In genomic region chr20:731891-732560, GRCh38 we compare ENCODE assay signal across 25 cellular contexts. TPM values are rescaled to one million over a fixed set of nuclear protein-coding genes. Genes with fewer than 3 reads are reported as not detected.
"Had no signal": no experiment of that assay in that cellular context is flagged by ENCODE, and none has a peak within 500 bp of the region (broad histone marks: within the 10 kb centered on the region; RNA-seq: fewer than 3 reads in every experiment).

No MANE protein-coding gene starts in this region.

- H3K4me2 ChIP-seq: hepatocyte had no signal

- H3K4me3 ChIP-seq: dorsolateral prefrontal cortex, hepatocyte, mucosa of descending colon, right atrium auricular region, tibial artery had no signal

- FAIRE-seq: islet of Langerhans, small intestine, urothelium cell line had no signal

- H3K9me3 ChIP-seq: mucosa of descending colon, right atrium auricular region, tibial artery had no signal

- H2AFZ ChIP-seq: hepatocyte had no signal

- H3K4me1 ChIP-seq: foreskin keratinocyte had no signal

- DNase-seq: cortex of kidney; effector CD8-positive, alpha-beta T cell; kidney glomerular epithelial cell; mammary epithelial cell; mucosa of descending colon; naive thymus-derived CD8-positive, alpha-beta T cell; posterior cingulate gyrus; small intestine; stimulated activated CD4-positive, alpha-beta T cell treated with anti-CD3 and anti-CD28 coated beads, Interleukin-4, amount 100 ng/mL, for 1 hour; stimulated activated CD8-positive, alpha-beta memory T cell treated with anti-CD3 and anti-CD28 coated beads, Interleukin-4, amount 100 ng/mL, for 48 hours; stimulated activated naive CD8-positive, alpha-beta T cell treated with anti-CD3 and anti-CD28 coated beads, Interleukin-15, Interleukin-2, amounts not matched to agents 100 U/mL and 50 U/mL, for 24 hours; tibial artery had no signal

- H3K79me2 ChIP-seq: hepatocyte had no signal

- H3K36me3 ChIP-seq: right atrium auricular region, tibial artery had no signal

- H3K27ac ChIP-seq: dorsolateral prefrontal cortex, foreskin keratinocyte, hepatocyte, right atrium auricular region, tibial artery had no signal

RNA-seq across cellular contexts. Expression of gene SLC52A3, which starts 36.3 kb away (rescaled TPM):
- total RNA-seq: chondrocyte, mammary epithelial cell, osteocyte had no signal
- polyA plus RNA-seq: neural cell had no signal

RNA-seq across cellular contexts. Expression of gene SCRT2, which starts 56.4 kb away (rescaled TPM):
- total RNA-seq: cardiac septum; chondrocyte; foreskin keratinocyte; hepatocyte; left lobe of liver; lower leg skin; mammary epithelial cell; mucosa of descending colon; naive thymus-derived CD8-positive, alpha-beta T cell; osteocyte; right atrium auricular region had no signal
- polyA plus RNA-seq: esophagus; foreskin keratinocyte; hepatocyte; mammary epithelial cell; naive thymus-derived CD8-positive, alpha-beta T cell; small intestine had no signal
